22 cellular contexts compared by ENCODE assay signal in genomic region chr17:77173104-77173503, GRCh38.
"Had no signal": no experiment of that assay in that cellular context is flagged by ENCODE, and none has a peak within 500 bp of the region (broad histone marks: within the 10 kb centered on the region; RNA-seq: fewer than 3 reads in every experiment).

No MANE protein-coding gene starts in this region.

- H3K27me3 ChIP-seq: esophagus muscularis mucosa, sigmoid colon, thyroid gland had no signal

- ATAC-seq: activated T-cell treated with anti-CD3 and anti-CD28 coated beads, Interleukin-2, amount 50 U/mL, for 72 hours; natural killer cell treated with Interleukin-12 subunit alpha and Interleukin-12 subunit beta and Interleukin-15 and Interleukin-18, amount 100 ng/mL, for 72 hours; stimulated activated naive CD8-positive, alpha-beta T cell treated with anti-CD3 and anti-CD28 coated beads, Interleukin-15, Interleukin-2, amounts not matched to agents 100 U/mL and 50 U/mL, for 24 hours had no signal

- H3K4me3 ChIP-seq: esophagus muscularis mucosa, sigmoid colon, thyroid gland had no signal

- H3K9ac ChIP-seq: parathyroid adenoma had no signal

- H3K27ac ChIP-seq: esophagus muscularis mucosa, parathyroid adenoma, sigmoid colon had no signal

- H2AFZ ChIP-seq: parathyroid adenoma had no signal

- FAIRE-seq: bronchial epithelial cell, frontal cortex, islet of Langerhans had no signal

- H3K9me3 ChIP-seq: thyroid gland had no signal

- DNase-seq: activated CD4-positive, alpha-beta T cell treated with anti-CD3 and anti-CD28 coated beads for 4 hours; activated CD4-positive, alpha-beta T cell treated with anti-CD3 and anti-CD28 coated beads, Interleukin-2, amount 50 U/mL, for 48 hours; activated CD4-positive, CD25-positive, alpha-beta regulatory T cell; activated effector memory CD4-positive, alpha-beta T cell treated with Interleukin-2 at 50 U/mL for 16 hours; activated naive CD4-positive, alpha-beta T cell treated with anti-CD3 and anti-CD28 coated beads for 36 hours; activated naive CD8-positive, alpha-beta T cell treated with anti-CD3 and anti-CD28 coated beads, Interleukin-2, amount 10 ng/mL, durations not matched to agents 7 days and 5 days; activated T-cell treated with anti-CD3 and anti-CD28 coated beads, Interleukin-2, amount 50 U/mL, for 72 hours; amniotic stem cell; effector CD8-positive, alpha-beta T cell; nucleus accumbens; sigmoid colon; stimulated activated CD4-positive, alpha-beta T cell treated with anti-CD3 and anti-CD28 coated beads, Interleukin-4, amount 100 ng/mL, for 4 hours; stimulated activated naive CD8-positive, alpha-beta T cell treated with anti-CD3 and anti-CD28 coated beads, Interleukin-15, Interleukin-2, amounts not matched to agents 100 U/mL and 50 U/mL, for 24 hours; T-helper 1 cell; T-helper 9 cell; thyroid gland had no signal

- H3K4me1 ChIP-seq: sigmoid colon had no signal
